In the genomic region with DNA sequence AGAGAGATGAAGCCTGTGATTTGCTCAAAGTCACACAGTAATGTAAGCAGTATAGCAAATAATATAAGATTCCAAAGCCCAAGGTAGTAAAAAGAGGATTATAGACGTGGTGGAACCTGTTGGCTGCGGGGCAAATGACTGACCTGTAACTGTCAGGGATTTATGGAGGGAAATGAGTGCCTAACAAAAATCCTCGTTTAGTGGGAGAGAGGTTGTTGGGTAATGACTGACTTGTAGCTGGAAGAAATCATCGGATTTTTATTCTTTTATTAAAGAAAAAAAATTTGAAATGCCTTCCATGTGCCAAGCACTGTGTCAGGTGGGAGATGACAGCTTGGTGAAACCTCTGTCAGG, we compare ENCODE assay signal across 8 cellular contexts. TPM values are rescaled to one million over a fixed set of nuclear protein-coding genes. Genes with fewer than 3 reads are reported as not detected.
A peak's percentile ranks its signal among the peaks of the same experiment; 100 is the strongest.
DNase-seq lines count a peak whose midpoint lies in the region; ATAC-seq and TF ChIP-seq lines count a peak whose summit lies in the region.

No MANE protein-coding gene starts in this region.

- H3K27me3 ChIP-seq in ascending aorta = no peaks in the 10 kb centered on the region
- H3K27me3 ChIP-seq in left lung = peaks cover 0 to 6% of the 10 kb centered on the region in 2 donors
- no peaks in the 10 kb centered on the region for H3K27me3 ChIP-seq in thoracic aorta (replicated peaks; ENCODE audit: insufficient read depth)

- H3K27ac Mint-ChIP-seq in activated CD4-positive, alpha-beta T cell treated with anti-CD3 and anti-CD28 coated beads, Interleukin-2, amount 10 ng/mL, durations not matched to agents 7 days and 5 days = peak overlapping the region; percentile 94

- peaks cover 28% of the 10 kb centered on the region for H3K36me3 Mint-ChIP-seq in activated CD4-positive, alpha-beta T cell treated with anti-CD3 and anti-CD28 coated beads, Interleukin-2, amount 10 ng/mL, durations not matched to agents 7 days and 5 days (ENCODE audit: low read depth)

- TF ChIP-seq CTCF in ascending aorta (IDR thresholded peaks at IDR 0.05) (no peak), left lung (IDR thresholded peaks at IDR 0.05) (no peak), thoracic aorta (IDR thresholded peaks at IDR 0.05) (no peak)

- H3K4me1 ChIP-seq in ascending aorta (peaks cover 0 to 6% of the 10 kb centered on the region in 2 donors), left lung (peaks cover 7 to 30% of the 10 kb centered on the region in 2 donors), thoracic aorta (ENCODE audit: control insufficient read depth in 1 of 2, low read depth in 2 of 2) (peaks cover 4 to 27% of the 10 kb centered on the region in 2 donors)

- intact Hi-C loops in ascending aorta (cut with DNase I) = loop anchor here (1.0 to 2.0 kb wide), 3 partner anchors 10 to 922 kb away; a partner anchor contains a TSS
- intact Hi-C loops in left lung (cut with DNase I) = no loop called here

- no peak for DNase-seq in activated CD4-positive, alpha-beta T cell treated with anti-CD3 and anti-CD28 coated beads, Interleukin-2, amount 10 ng/mL, durations not matched to agents 7 days and 5 days
- no peak for DNase-seq in activated CD4-positive, alpha-beta T cell treated with anti-CD3 and anti-CD28 coated beads, Interleukin-2, amount 50 U/mL, for 4 hours
- DNase-seq in ascending aorta (ENCODE audit: low spot score in 2 of 2) = peak in 1 of 2 donors; percentile 57
- DNase-seq in left lung = no peak
- DNase-seq in thoracic aorta (ENCODE audit: low spot score) = no peak
- no peak for DNase-seq in NCI-H146 treated with DMSO at 0.1 percent for 48 hours (lab: John Stamatoyannopoulos, UW; ENCODE audit: unreplicated experiment)

- POLR2A ChIA-PET in activated CD4-positive, alpha-beta T cell treated with anti-CD3 and anti-CD28 coated beads, Interleukin-2, amount 10 ng/mL, durations not matched to agents 7 days and 5 days (lab: Charles Lee) = no interaction called here

- peak overlapping the region; percentile 100 for H3K4me3 Mint-ChIP-seq in activated CD4-positive, alpha-beta T cell treated with anti-CD3 and anti-CD28 coated beads, Interleukin-2, amount 10 ng/mL, durations not matched to agents 7 days and 5 days

- CTCF ChIA-PET in activated CD4-positive, alpha-beta T cell treated with anti-CD3 and anti-CD28 coated beads, Interleukin-2, amount 10 ng/mL, durations not matched to agents 7 days and 5 days (lab: Charles Lee) = interaction anchor here (1.6 to 3.0 kb wide), 2 partner anchors 9 to 17 kb away, joined by 7 to 9 read pairs; no protein-coding TSS in a partner anchor

- H3K9me3 ChIP-seq in ascending aorta = no peaks in the 10 kb centered on the region
- H3K9me3 ChIP-seq in left lung = no peaks in the 10 kb centered on the region
- no peaks in the 10 kb centered on the region for H3K9me3 ChIP-seq in thoracic aorta

- ATAC-seq in left lung (no peak), thoracic aorta (ENCODE audit: insufficient number of reproducible peaks, low FRiP score, low read depth) (no peak), HG02763 (IDR thresholded peaks at IDR 0.05; ENCODE audit: unreplicated experiment) (no peak), GM18907 (IDR thresholded peaks at IDR 0.05; ENCODE audit: unreplicated experiment) (no peak)

- no peaks in the 10 kb centered on the region for H3K27me3 Mint-ChIP-seq in activated CD4-positive, alpha-beta T cell treated with anti-CD3 and anti-CD28 coated beads, Interleukin-2, amount 10 ng/mL, durations not matched to agents 7 days and 5 days

- H3K27ac ChIP-seq in ascending aorta = peak overlapping the region; percentile 87 to 88
- H3K27ac ChIP-seq in left lung = peak overlapping the region; percentile 83 to 88
- H3K27ac ChIP-seq in thoracic aorta = peak overlapping the region; percentile 86 to 89

- H3K4me3 ChIP-seq in ascending aorta = peak overlapping the region; percentile 55 to 67
- H3K4me3 ChIP-seq in left lung = peak overlapping the region; percentile 59 to 78
- H3K4me3 ChIP-seq in thoracic aorta = peak overlapping the region; percentile 77

- H3K36me3 ChIP-seq in ascending aorta (peaks cover 20 to 27% of the 10 kb centered on the region in 2 donors), left lung (peaks cover 0 to 29% of the 10 kb centered on the region in 2 donors), thoracic aorta (peaks cover 20% of the 10 kb centered on the region)

- peaks cover 44% of the 10 kb centered on the region for H3K4me1 Mint-ChIP-seq in activated CD4-positive, alpha-beta T cell treated with anti-CD3 and anti-CD28 coated beads, Interleukin-2, amount 10 ng/mL, durations not matched to agents 7 days and 5 days

- no peaks in the 10 kb centered on the region for H3K9me3 Mint-ChIP-seq in activated CD4-positive, alpha-beta T cell treated with anti-CD3 and anti-CD28 coated beads, Interleukin-2, amount 10 ng/mL, durations not matched to agents 7 days and 5 days

RNA-seq across cellular contexts. Expression of a gene that starts 0.6 kb away (rescaled TPM):
- 10 to 100 TPM; 17.1 to 21.2 TPM for total RNA-seq in activated CD4-positive, alpha-beta T cell treated with anti-CD3 and anti-CD28 coated beads, Interleukin-2, amount 10 ng/mL, durations not matched to agents 7 days and 5 days
- total RNA-seq in ascending aorta = 1.2 TPM
- total RNA-seq in left lung = 10 to 100 TPM; 10.1 to 13.1 TPM
- 10 to 100 TPM; 15.0 TPM for total RNA-seq in thoracic aorta

RNA-seq across cellular contexts. Expression of a gene that starts 7.2 kb away (rescaled TPM):
- total RNA-seq in activated CD4-positive, alpha-beta T cell treated with anti-CD3 and anti-CD28 coated beads, Interleukin-2, amount 10 ng/mL, durations not matched to agents 7 days and 5 days = under 1 TPM; 0.17 to 0.19 TPM
- total RNA-seq in ascending aorta (not detected), left lung (1 to 10 TPM; 1.2 to 2.3 TPM), thoracic aorta (1 to 10 TPM; 1.1 to 1.2 TPM)

RNA-seq across cellular contexts. Expression of a gene that starts 11.0 kb away (rescaled TPM):
- 10 to 100 TPM; 62.9 to 65.5 TPM for total RNA-seq in activated CD4-positive, alpha-beta T cell treated with anti-CD3 and anti-CD28 coated beads, Interleukin-2, amount 10 ng/mL, durations not matched to agents 7 days and 5 days
- total RNA-seq in ascending aorta (26.2 TPM), left lung (10 to 100 TPM; 69.9 to 83.6 TPM), thoracic aorta (10 to 100 TPM; 46.0 to 53.3 TPM)

RNA-seq across cellular contexts. Expression of a gene that starts 55.1 kb away (rescaled TPM):
- 10 to 100 TPM; 11.8 to 12.2 TPM for total RNA-seq in activated CD4-positive, alpha-beta T cell treated with anti-CD3 and anti-CD28 coated beads, Interleukin-2, amount 10 ng/mL, durations not matched to agents 7 days and 5 days
- total RNA-seq in ascending aorta (35.2 TPM), left lung (10 to 100 TPM; 11.0 to 11.8 TPM), thoracic aorta (10 to 100 TPM; 11.1 to 11.9 TPM)

RNA-seq across cellular contexts. Expression of a gene that starts 55.5 kb away (rescaled TPM):
- total RNA-seq in activated CD4-positive, alpha-beta T cell treated with anti-CD3 and anti-CD28 coated beads, Interleukin-2, amount 10 ng/mL, durations not matched to agents 7 days and 5 days = 10 to 100 TPM; 62.9 to 74.2 TPM
- total RNA-seq in ascending aorta (65.3 TPM), left lung (10 to 100 TPM; 67.7 to 88.3 TPM), thoracic aorta (10 to 100 TPM; 47.4 to 57.2 TPM)
